ENCODE assay signal across 8 cellular contexts in the genomic region with DNA sequence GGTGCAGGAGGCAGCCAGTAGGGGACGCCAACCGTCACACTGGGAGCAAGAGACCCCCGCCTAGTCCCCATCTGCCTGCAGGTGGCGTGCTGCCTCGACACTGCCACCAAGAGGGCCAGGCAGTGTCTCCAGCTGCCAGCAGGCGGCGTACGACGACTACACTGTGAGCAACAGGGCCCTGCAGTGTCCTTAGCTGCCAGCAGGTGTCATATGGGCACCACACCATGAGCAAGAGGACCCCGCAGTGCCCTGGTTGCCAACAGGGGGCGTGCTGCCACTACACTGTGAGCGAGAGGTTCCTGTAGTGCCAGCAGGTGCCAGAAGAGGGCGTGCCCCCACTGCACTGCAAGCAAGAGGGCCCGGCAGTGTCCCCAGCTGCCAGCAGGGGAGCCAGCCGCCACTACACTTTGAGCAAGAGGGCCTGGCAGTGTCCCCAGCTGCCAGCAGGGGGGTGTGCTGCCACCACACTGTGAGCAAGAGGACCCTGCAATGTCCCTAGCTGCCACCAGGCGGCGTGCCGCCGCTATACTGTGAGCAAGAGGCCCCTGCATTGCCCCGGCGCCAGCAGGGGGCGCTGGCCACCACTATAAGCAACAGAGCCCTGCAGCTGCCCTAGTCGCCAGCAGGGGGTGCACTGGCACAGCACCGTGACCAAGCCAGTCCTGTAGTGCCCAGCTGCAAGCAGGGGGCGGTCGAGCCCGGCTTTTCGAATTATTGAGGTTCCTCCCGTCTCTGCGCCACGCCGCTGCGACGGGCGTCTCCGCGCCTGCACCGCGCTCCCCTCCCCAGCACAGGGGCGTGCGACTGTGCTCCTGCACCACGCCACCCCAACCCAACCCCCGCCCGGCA. TPM values are rescaled to one million over a fixed set of nuclear protein-coding genes. Genes with fewer than 3 reads are reported as not detected.
DNase-seq lines count a peak whose midpoint lies in the region; ATAC-seq and TF ChIP-seq lines count a peak whose summit lies in the region.
"Not testable (repeated sequence)": the region's sequence is repeated elsewhere in the genome, so short reads cannot be mapped to it uniquely, and the experiment has no call there.

No MANE protein-coding gene starts in this region.

- H2AFZ ChIP-seq in parathyroid adenoma = not testable (repeated sequence)

- intact Hi-C loops in transverse colon (cut with DNase I; ENCODE audit: low total_unique reads) = not testable (repeated sequence)

- CTCF ChIA-PET in HEK293T (lab: Yijun Ruan, JAX) = not testable (repeated sequence)

- not testable (repeated sequence) for H3K4me3 ChIP-seq in MG63; parathyroid adenoma (ENCODE audit: low read depth, low read length); transverse colon

- TF ChIP-seq CTCF in GM12873 (IDR thresholded peaks at IDR 0.05; ENCODE audit: insufficient read depth, low read depth, low read length, missing control alignments) = peak; percentile 95
- TF ChIP-seq CTCF in parathyroid adenoma (IDR thresholded peaks at IDR 0.05) = peak; percentile 81
- peak; percentile 48 to 87 (median 60) for TF ChIP-seq CTCF in transverse colon (IDR thresholded peaks at IDR 0.05)

- TF ChIP-seq POLR2A in transverse colon (IDR thresholded peaks at IDR 0.05) = not testable (repeated sequence)

- not testable (repeated sequence) for H3K9ac ChIP-seq in parathyroid adenoma

- 80 to 85% methylated on average over 18 to 42 of the region's 44 CpGs for WGBS in transverse colon (ENCODE audit: low coverage in 1 of 2), 2 donors

- POLR2A ChIA-PET in HEK293T (lab: Yijun Ruan, JAX) = not testable (repeated sequence)

- peak; percentile 22 for DNase-seq in HEK293T (ENCODE audit: extremely low spot score)
- DNase-seq in MG63 = peak; percentile 69
- peak; percentile 53 for DNase-seq in activated gamma-delta T cell (lab: John Stamatoyannopoulos, UW)
- DNase-seq in globus pallidus (ENCODE audit: low spot score) = peak; percentile 28
- peak; percentile 53 for DNase-seq in transverse colon

- H3K27me3 ChIP-seq in MG63; parathyroid adenoma (ENCODE audit: control insufficient read depth, insufficient read depth, low read length); transverse colon: not testable (repeated sequence)

- H3K4me2 ChIP-seq in parathyroid adenoma (ENCODE audit: low read length) = not testable (repeated sequence)

- in situ Hi-C loops in transverse colon (cut with MboI; ENCODE audit: low pct_ligation_motif_present in 1 of 4, low pct_unique_long_range_greater_than_20kb in 1 of 4, low sequenced_read_pairs in 3 of 4) = not testable (repeated sequence)

- H3K79me2 ChIP-seq in parathyroid adenoma = not testable (repeated sequence)

- not testable (repeated sequence) for H3K27ac ChIP-seq in parathyroid adenoma, transverse colon

- TF ChIP-seq EP300 in transverse colon (IDR thresholded peaks at IDR 0.05; ENCODE audit: low read depth) = not testable (repeated sequence)

- peak; percentile 38 for ATAC-seq in SK-N-SH treated with all-trans-retinoic acid at 6 μM for 48 hours

- H3K36me3 ChIP-seq in MG63; parathyroid adenoma (ENCODE audit: control insufficient read depth, insufficient read depth, low read length); transverse colon: not testable (repeated sequence)

- not testable (repeated sequence) for H3K4me1 ChIP-seq in parathyroid adenoma, transverse colon

- H3K9me3 ChIP-seq in MG63; parathyroid adenoma (ENCODE audit: control insufficient read depth, low read length); transverse colon: not testable (repeated sequence)

RNA-seq across cellular contexts. Expression of gene PCMTD2, which starts 30.3 kb away (rescaled TPM):
- total RNA-seq in MG63 (2014; rRNA removed; shearing (Covaris generic); ENCODE audit: low replicate concordance) = 42.4 and 79.3 TPM in 2 replicates
- 10 to 100 TPM; 17.6 to 55.3 (median 34.2) TPM for total RNA-seq in transverse colon
